In the genomic region with DNA sequence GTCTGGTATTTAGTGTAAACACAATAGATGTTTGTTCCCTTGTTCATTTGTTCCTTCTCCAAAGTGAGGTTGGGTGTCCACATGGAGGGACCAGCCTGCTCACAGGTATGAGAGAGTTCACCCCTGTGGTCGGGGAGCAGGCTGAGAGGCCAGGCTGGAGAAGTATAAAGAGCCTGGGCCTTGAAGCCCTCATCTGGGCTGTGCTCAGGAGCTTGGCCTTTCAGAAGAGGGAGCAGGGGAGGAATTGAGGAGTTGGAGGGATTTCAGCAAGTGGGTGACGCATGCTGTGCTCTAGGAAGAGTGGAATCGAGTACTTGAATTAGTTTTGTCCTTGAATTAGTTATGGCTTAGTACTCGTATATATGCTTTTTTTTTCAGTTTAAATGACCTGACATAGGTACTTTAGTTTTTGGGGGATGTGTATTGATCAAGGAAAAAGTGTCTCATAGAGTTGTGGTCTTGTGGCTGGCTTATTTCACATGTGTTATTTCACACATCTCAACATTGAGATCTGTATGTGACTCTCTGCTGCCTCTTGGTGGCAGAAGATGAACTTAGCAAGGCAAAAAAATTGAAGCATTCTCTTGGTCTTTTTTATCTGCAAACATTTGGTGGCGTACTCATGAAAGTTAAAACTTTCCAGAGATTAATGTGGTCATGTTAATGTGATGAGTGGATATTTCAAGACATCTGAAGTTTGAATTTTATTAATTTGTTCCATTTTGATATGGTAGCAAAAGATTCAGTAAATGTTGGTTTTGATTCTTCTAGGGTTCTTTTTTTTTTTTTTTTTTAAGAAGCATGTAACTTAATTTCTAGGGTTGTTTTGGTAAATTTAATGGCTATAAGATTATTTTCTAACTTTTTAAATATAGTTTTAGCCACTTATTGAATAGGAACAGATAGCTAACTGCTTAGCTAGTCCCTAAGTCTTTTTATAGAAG, we compare ENCODE assay signal across 8 cellular contexts. TPM values are rescaled to one million over a fixed set of nuclear protein-coding genes. Genes with fewer than 3 reads are reported as not detected.
A peak's percentile ranks its signal among the peaks of the same experiment; 100 is the strongest.
DNase-seq lines count a peak whose midpoint lies in the region; ATAC-seq and TF ChIP-seq lines count a peak whose summit lies in the region.

No MANE protein-coding gene starts in this region.

- H3K4me1 ChIP-seq in DOHH2 (ENCODE audit: control insufficient read depth, low read length) (no peaks in the 10 kb centered on the region), NT2/D1 (ENCODE audit: insufficient read depth, insufficient read length) (no peaks in the 10 kb centered on the region), trophoblast cell (ENCODE audit: control insufficient read depth in 1 of 2, insufficient read depth in 2 of 2, low read length in 2 of 2) (no peaks in the 10 kb centered on the region)

- peak; percentile 25 for DNase-seq in NT2/D1 (ENCODE audit: low read depth, low spot score)
- DNase-seq in activated naive CD4-positive, alpha-beta T cell treated with anti-CD3 and anti-CD28 coated beads for 36 hours: peak; percentile 73
- peak; percentile 83 for DNase-seq in globus pallidus (ENCODE audit: low spot score)
- DNase-seq in trophoblast cell: peak; percentile 13 to 77
- DNase-seq in NCI-H446 treated with DMSO at 0.1 percent for 48 hours (lab: John Stamatoyannopoulos, UW): no peak

- H2AK5ac ChIP-seq in trophoblast cell (ENCODE audit: low read length): no peak overlapping the region

- no peak overlapping the region for H3K9ac ChIP-seq in NT2/D1 (ENCODE audit: insufficient read length, low read depth)
- H3K9ac ChIP-seq in trophoblast cell (ENCODE audit: low read length): no peak overlapping the region

- H3K9me3 Mint-ChIP-seq in activated naive CD4-positive, alpha-beta T cell treated with anti-CD3 and anti-CD28 coated beads for 36 hours: no peaks in the 10 kb centered on the region

- no peak overlapping the region for H4K91ac ChIP-seq in trophoblast cell (ENCODE audit: low read depth, low read length)

- H2BK120ac ChIP-seq in trophoblast cell (ENCODE audit: insufficient read depth, low read length, poor library complexity): no peak overlapping the region

- no peaks in the 10 kb centered on the region for H3K27me3 Mint-ChIP-seq in activated naive CD4-positive, alpha-beta T cell treated with anti-CD3 and anti-CD28 coated beads for 36 hours (ENCODE audit: low read depth)

- no peak overlapping the region for H3K4me3 ChIP-seq in DOHH2 (ENCODE audit: low read length)
- no peak overlapping the region for H3K4me3 ChIP-seq in NT2/D1 (ENCODE audit: insufficient read length, low read depth)
- H3K4me3 ChIP-seq in trophoblast cell (ENCODE audit: low read depth, low read length): no peak overlapping the region

- H3K79me1 ChIP-seq in trophoblast cell (ENCODE audit: low read length): no peaks in the 10 kb centered on the region

- no peak overlapping the region for H3K27ac ChIP-seq in DOHH2 (ENCODE audit: low read depth, low read length)
- H3K27ac ChIP-seq in trophoblast cell (ENCODE audit: low read depth, low read length): no peak overlapping the region

- WGBS in trophoblast cell (ENCODE audit: extremely low coverage, insufficient coverage, insufficient read length): no CpG with 5 or more reads among the region's 5 CpGs

- no peak overlapping the region for H3K23ac ChIP-seq in trophoblast cell (ENCODE audit: low read length)

- H3K9me3 ChIP-seq in DOHH2 (ENCODE audit: control insufficient read depth, insufficient read depth, low read length) (no peaks in the 10 kb centered on the region), NT2/D1 (ENCODE audit: insufficient read depth, low read length) (no peaks in the 10 kb centered on the region), trophoblast cell (ENCODE audit: insufficient read depth, low read depth, low read length) (no peaks in the 10 kb centered on the region)

- H2AFZ ChIP-seq in trophoblast cell (ENCODE audit: insufficient read depth, low read length, poor library complexity): no peak overlapping the region

- no peaks in the 10 kb centered on the region for H3K79me2 ChIP-seq in DOHH2 (ENCODE audit: control insufficient read depth, low read length)
- no peaks in the 10 kb centered on the region for H3K79me2 ChIP-seq in trophoblast cell (ENCODE audit: control insufficient read depth, insufficient read depth, low read length, poor library complexity)

- no peak overlapping the region for H4K8ac ChIP-seq in trophoblast cell (ENCODE audit: low read depth, low read length)

- no peak overlapping the region for H3K4me3 Mint-ChIP-seq in activated naive CD4-positive, alpha-beta T cell treated with anti-CD3 and anti-CD28 coated beads for 36 hours

- peaks cover 12% of the 10 kb centered on the region for H3K36me3 Mint-ChIP-seq in activated naive CD4-positive, alpha-beta T cell treated with anti-CD3 and anti-CD28 coated beads for 36 hours (ENCODE audit: low read depth)

- H3K9me2 ChIP-seq in DOHH2 (replicated peaks; ENCODE audit: control insufficient read depth, low read length): no peaks in the 10 kb centered on the region

- no peak overlapping the region for H2BK5ac ChIP-seq in trophoblast cell (ENCODE audit: low read depth, low read length, poor library complexity)

- no peak overlapping the region for H4K12ac ChIP-seq in trophoblast cell (ENCODE audit: low read depth, low read length)

- CTCF ChIA-PET in activated naive CD4-positive, alpha-beta T cell treated with anti-CD3 and anti-CD28 coated beads for 36 hours (lab: Charles Lee): interaction anchor here (0.7 to 7.3 kb wide), 16 partner anchors 10 to 874 kb away, joined by 3 to 74 read pairs (median 4); partner anchors contain the start of gene SLAIN1

- H3K4me1 Mint-ChIP-seq in activated naive CD4-positive, alpha-beta T cell treated with anti-CD3 and anti-CD28 coated beads for 36 hours (ENCODE audit: low read depth): peaks cover 18% of the 10 kb centered on the region

- no peak overlapping the region for H2BK12ac ChIP-seq in trophoblast cell (ENCODE audit: low read length)

- H3K27me3 ChIP-seq in DOHH2 (ENCODE audit: control insufficient read depth, low read length) (no peaks in the 10 kb centered on the region), NT2/D1 (ENCODE audit: insufficient read depth, insufficient read length) (no peaks in the 10 kb centered on the region), trophoblast cell (ENCODE audit: insufficient read depth, low read length) (no peaks in the 10 kb centered on the region)

- no peak overlapping the region for H3K18ac ChIP-seq in trophoblast cell (ENCODE audit: low read length)

- peak; percentile 84 for TF ChIP-seq CTCF in DOHH2 (IDR thresholded peaks at IDR 0.05; ENCODE audit: low read depth, low read length, poor library complexity, severe bottlenecking)

- no peak overlapping the region for H3K27ac Mint-ChIP-seq in activated naive CD4-positive, alpha-beta T cell treated with anti-CD3 and anti-CD28 coated beads for 36 hours

- H3K36me3 ChIP-seq in DOHH2 (ENCODE audit: control insufficient read depth, low read length) (peaks cover 9% of the 10 kb centered on the region; the same call in 1 of the 2 replicates), NT2/D1 (ENCODE audit: insufficient read depth, insufficient read length, low read length) (no peaks in the 10 kb centered on the region), trophoblast cell (ENCODE audit: control insufficient read depth in 1 of 2, insufficient read depth in 2 of 2, low read length in 2 of 2) (no peaks in the 10 kb centered on the region)

- intact Hi-C loops in activated naive CD4-positive, alpha-beta T cell treated with anti-CD3 and anti-CD28 coated beads for 36 hours (cut with micrococcal nuclease): loop anchor here (1.0 to 5.0 kb wide), 6 partner anchors 52 to 424 kb away; partner anchors contain the start of gene MYCBP2

- no peak overlapping the region for H3K4ac ChIP-seq in trophoblast cell (ENCODE audit: low read depth, low read length)

- H3K14ac ChIP-seq in trophoblast cell (ENCODE audit: low read length): no peak overlapping the region

- no peak overlapping the region for H3K4me2 ChIP-seq in DOHH2 (ENCODE audit: low read length)
- H3K4me2 ChIP-seq in trophoblast cell (ENCODE audit: low read length): no peak overlapping the region

- peaks cover 3% of the 10 kb centered on the region; the same call in 1 of the 2 replicates for H4K20me1 ChIP-seq in DOHH2 (ENCODE audit: control insufficient read depth, insufficient read depth, low read depth, low read length)

- ATAC-seq in GM19455 (IDR thresholded peaks at IDR 0.05; ENCODE audit: unreplicated experiment) (peak; percentile 88), HG03469 (IDR thresholded peaks at IDR 0.05; ENCODE audit: unreplicated experiment) (peak; percentile 69)

- no peaks in the 10 kb centered on the region for H3F3A ChIP-seq in DOHH2 (ENCODE audit: control insufficient read depth, insufficient read depth)

RNA-seq across cellular contexts. Expression of gene SLAIN1, which starts 54.3 kb away (rescaled TPM):
- 10 to 100 TPM; 18.0 to 21.7 TPM for total RNA-seq in activated naive CD4-positive, alpha-beta T cell treated with anti-CD3 and anti-CD28 coated beads for 36 hours
- 2.9 and 3.4 TPM in 2 replicates for polyA plus RNA-seq in trophoblast cell (2013)
